ENCODE assay signal across 19 cellular contexts in genomic region chr10:71611709-71612422, GRCh38.
DNase-seq lines count a peak whose midpoint lies in the region; ATAC-seq, FAIRE-seq and TF ChIP-seq lines count a peak whose summit lies in the region.
"Had no signal": no experiment of that assay in that cellular context is flagged by ENCODE, and none has a peak within 500 bp of the region (broad histone marks: within the 10 kb centered on the region; RNA-seq: fewer than 3 reads in every experiment).

No MANE protein-coding gene starts in this region.

- no TSS peak for BruUV-seq in HepG2 (replicated peaks; lab: Mats Ljungman, UMichigan)

- no peak overlapping the region for H3K23ac ChIP-seq in H1 (ENCODE audit: insufficient read length)

- CTCF ChIA-PET in HepG2 (lab: Yijun Ruan, JAX; ENCODE audit: low intra/inter-chr PET ratio, low total read pairs), result no interaction called here
- CTCF ChIA-PET in H1 (lab: Charles Lee; ENCODE audit: partially characterized antibody), result interaction anchor here (0.6 to 9.2 kb wide), 28 partner anchors 14 to 310 kb away, joined by 3 to 169 read pairs (median 5); partner anchors contain the start of gene CDH23

- TF ChIP-seq POLR2A in HepG2 (IDR thresholded peaks at IDR 0.05; ENCODE audit: insufficient read depth in 1 of 2, low read depth in 2 of 2, low read length in 2 of 2) (no peak), right lobe of liver (IDR thresholded peaks at IDR 0.05) (no peak), H1 (IDR thresholded peaks at IDR 0.05; ENCODE audit: control extremely low read depth in 1 of 2, low read depth in 2 of 2, low read length in 2 of 2) (no peak)

- H3K9me3 ChIP-seq in HepG2 (ENCODE audit: low read length) (no peaks in the 10 kb centered on the region), right lobe of liver (no peaks in the 10 kb centered on the region), H1 (ENCODE audit: insufficient read depth in 2 of 2, low read depth in 1 of 2, low read length in 1 of 2) (no peaks in the 10 kb centered on the region)
- H3K9me3 ChIP-seq: A549, BE2C, Caco-2 had no signal

- POLR2A ChIA-PET in HepG2 (lab: Yijun Ruan, JAX), result no interaction called here
- POLR2A ChIA-PET in H1 (lab: Charles Lee; ENCODE audit: partially characterized antibody), result no interaction called here

- no peak overlapping the region for H3K4ac ChIP-seq in H1 (replicated peaks; ENCODE audit: insufficient read length, low read depth, low read length)

- no peak for TF ChIP-seq RAD21 in HepG2 (CRISPR knock-in tag; IDR thresholded peaks at IDR 0.05)
- TF ChIP-seq RAD21 in H1 (IDR thresholded peaks at IDR 0.05 in 1 of 2, conservative IDR thresholded peaks at IDR 0.05 in 1 of 2; ENCODE audit: low read depth in 2 of 2, low read length in 2 of 2), result no peak

- no peak for TF ChIP-seq EP300 in HepG2 (IDR thresholded peaks at IDR 0.05; ENCODE audit: low read depth in 2 of 2, low read length in 2 of 2)
- no peak for TF ChIP-seq EP300 in HepG2 (CRISPR knock-in tag; IDR thresholded peaks at IDR 0.05; ENCODE audit: borderline replicate concordance)
- no peak for TF ChIP-seq EP300 in H1 (IDR thresholded peaks at IDR 0.05; ENCODE audit: borderline replicate concordance in 1 of 2, low read depth in 2 of 2, low read length in 2 of 2)

- intact Hi-C loops in HepG2 (cut with micrococcal nuclease; ENCODE audit: unreplicated experiment) (no loop called here), right lobe of liver (cut with DNase I) (no loop called here)

- no peak for TF ChIP-seq CTCF in HepG2 (CRISPR knock-in tag; IDR thresholded peaks at IDR 0.05)
- no peak for TF ChIP-seq CTCF in right lobe of liver (IDR thresholded peaks at IDR 0.05)
- no peak for TF ChIP-seq CTCF in H1 (IDR thresholded peaks at IDR 0.05; ENCODE audit: control extremely low read depth in 1 of 3, insufficient read depth in 1 of 3, low read depth in 1 of 3, low read length in 3 of 3)

- in situ Hi-C loops in HepG2 (cut with HindIII; ENCODE audit: extremely low pct_ligation_motif_present, low pct_unique_long_range_greater_than_20kb), result loop anchor here (10.0 kb wide), 1 partner anchor 297 kb away; the partner anchor contains the start of gene SLC29A3

- H3K36me3 ChIP-seq in HepG2 (replicated peaks in 1 of 2; ENCODE audit: control insufficient read depth in 1 of 2, insufficient read depth in 2 of 2, low read length in 2 of 2), result no peaks in the 10 kb centered on the region
- H3K36me3 ChIP-seq in right lobe of liver, result no peaks in the 10 kb centered on the region
- no peaks in the 10 kb centered on the region for H3K36me3 ChIP-seq in H1 (ENCODE audit: control insufficient read depth in 2 of 4, insufficient read depth in 4 of 4, low read length in 3 of 4)
- H3K36me3 ChIP-seq: BE2C had no signal

- no peak overlapping the region for H2AFZ ChIP-seq in HepG2 (ENCODE audit: low read length)
- no peak overlapping the region for H2AFZ ChIP-seq in H1 (ENCODE audit: low read length)

- H2BK5ac ChIP-seq in H1 (ENCODE audit: low read depth, low read length), result no peak overlapping the region

- H2BK12ac ChIP-seq in H1 (ENCODE audit: low read depth, low read length), result peak overlapping the region; percentile 60

- 0 out of 2 replicates have a peak overlapping the region, but pooled peaks have one; percentile 40 for H2AK5ac ChIP-seq in H1 (ENCODE audit: low read depth, low read length)

- H3K4me1 ChIP-seq in HepG2 (ENCODE audit: insufficient read depth, low read length), result peaks cover 7% of the 10 kb centered on the region; the same call in 1 of the 2 replicates
- H3K4me1 ChIP-seq in right lobe of liver, result peaks cover 0 to 14% (median 8%) of the 10 kb centered on the region in 4 donors
- H3K4me1 ChIP-seq in H1 (replicated peaks in 1 of 4; ENCODE audit: control insufficient read depth in 3 of 4, insufficient read depth in 4 of 4, low read length in 3 of 4), result peaks cover 6 to 20% (median 16%) of the 10 kb centered on the region in 4 experiments
- H3K4me1 ChIP-seq: BE2C had no signal

- H3K14ac ChIP-seq in H1 (ENCODE audit: insufficient read length), result no peak overlapping the region

- no peak overlapping the region for H2BK15ac ChIP-seq in H1 (ENCODE audit: low read length)

- no peaks in the 10 kb centered on the region for H3K79me2 ChIP-seq in HepG2 (ENCODE audit: insufficient read depth, low read length)
- no peaks in the 10 kb centered on the region for H3K79me2 ChIP-seq in H1 (ENCODE audit: control insufficient read depth in 1 of 2, insufficient read depth in 2 of 2, low read length in 2 of 2)

- H3K4me3 ChIP-seq in HepG2 (replicated peaks in 1 of 3; ENCODE audit: insufficient read depth in 1 of 3, low read depth in 2 of 3, low read length in 3 of 3) (no peak overlapping the region), right lobe of liver (no peak overlapping the region), H1 (ENCODE audit: extremely low read depth in 1 of 4, insufficient read depth in 2 of 4, low read depth in 3 of 4, low read length in 4 of 4) (no peak overlapping the region)
- H3K4me3 ChIP-seq: A549, GM12878 had no signal

- H3K4me2 ChIP-seq in HepG2 (ENCODE audit: low read depth, low read length) (no peak overlapping the region), H1 (ENCODE audit: insufficient read depth in 1 of 2, low read depth in 2 of 2, low read length in 2 of 2) (no peak overlapping the region)
- H3K4me2 ChIP-seq: A549 had no signal

- no peak for DNase-seq in HepG2 (ENCODE audit: low spot score)
- DNase-seq in right lobe of liver, result no peak
- no peak for DNase-seq in H1 (ENCODE audit: low read depth in 1 of 2, low spot score in 2 of 2)
- DNase-seq in urothelium cell line (ENCODE audit: low spot score), result no peak
- no peak for DNase-seq in activated T-cell treated with anti-CD3 and anti-CD28 coated beads, Interleukin-2, amount 50 U/mL, for 48 hours
- DNase-seq in amygdala (lab: John Stamatoyannopoulos, UW), result no peak
- DNase-seq: BE2C; Caco-2; CD8-positive, alpha-beta memory T cell; DMS79; GOT3; HCEC 1CT; KBM-7 had no signal

- no peak overlapping the region for H4K8ac ChIP-seq in H1 (ENCODE audit: extremely low read depth, insufficient read depth, low read length)

- H4K20me1 ChIP-seq in HepG2 (ENCODE audit: insufficient read depth, low read length) (no peaks in the 10 kb centered on the region), H1 (replicated peaks in 1 of 2; ENCODE audit: control insufficient read depth in 1 of 2, insufficient read depth in 2 of 2, low read length in 2 of 2) (no peaks in the 10 kb centered on the region)

- H4K5ac ChIP-seq in H1 (ENCODE audit: insufficient read length, low read depth, low read length), result no peak overlapping the region

- H4K91ac ChIP-seq in H1 (replicated peaks; ENCODE audit: insufficient read length, low read length), result no peak overlapping the region

- no peak for FAIRE-seq in HepG2 (lab: Jason Lieb, UNC)
- no peak for FAIRE-seq in H1 (lab: Jason Lieb, UNC)
- FAIRE-seq in urothelium cell line (lab: Jason Lieb, UNC), result peak; percentile 17
- FAIRE-seq: A549, GM12878 had no signal

- H3K79me1 ChIP-seq in H1 (ENCODE audit: low read depth, low read length), result no peaks in the 10 kb centered on the region

- H3K27ac ChIP-seq in HepG2 (ENCODE audit: extremely low read length, insufficient read depth, low read length) (no peak overlapping the region), right lobe of liver (no peak overlapping the region), angular gyrus (ENCODE audit: low read depth, low read length) (peak overlapping the region; percentile 5), H1 (ENCODE audit: low read depth, low read length) (no peak overlapping the region)
- H3K27ac ChIP-seq: A549, C4-2B, HL-60 had no signal

- 20% methylated on average over 12 of the region's 12 CpGs for WGBS in HepG2 (ENCODE audit: low lambda C conversion rate)
- WGBS in right lobe of liver (ENCODE audit: insufficient coverage, low coverage, low lambda C conversion rate, missing lambda C conversion rate), result 84% methylated on average over 12 of the region's 12 CpGs
- WGBS in H1 (ENCODE audit: extremely low coverage in 1 of 2, insufficient coverage in 1 of 2, insufficient read length in 1 of 2, insufficient replicate concordance in 2 of 2, low coverage in 1 of 2, low lambda C conversion rate in 2 of 2, missing lambda C conversion rate in 1 of 2), 2 experiments, result 88% methylated on average over 12 of the region's 12 CpGs; no CpG with 5 or more reads in 1 of the 2 experiments

- H2BK120ac ChIP-seq in H1 (replicated peaks; ENCODE audit: low read depth, low read length), result no peak overlapping the region

- no peak overlapping the region for H3K18ac ChIP-seq in H1 (ENCODE audit: extremely low read depth, low read length)

- no peak for ATAC-seq in HepG2
- no peak for ATAC-seq in right lobe of liver
- no peak for ATAC-seq in HG02884 (IDR thresholded peaks at IDR 0.05; ENCODE audit: unreplicated experiment)
- ATAC-seq: A549, GM12878 had no signal

- peaks cover 2% of the 10 kb centered on the region; the same call in 1 of the 2 replicates for H3K23me2 ChIP-seq in H1 (ENCODE audit: low read depth, low read length)

- no peak overlapping the region for H3K56ac ChIP-seq in H1 (replicated peaks; ENCODE audit: insufficient read length, low read depth, low read length)

- H3K27me3 ChIP-seq in HepG2 (ENCODE audit: control insufficient read depth in 1 of 2, insufficient read depth in 2 of 2, low read length in 2 of 2) (peaks cover 1 to 7% of the 10 kb centered on the region in 2 experiments; a peak in 3 of 5 replicates), right lobe of liver (no peaks in the 10 kb centered on the region), H1 (replicated peaks in 1 of 4; ENCODE audit: control insufficient read depth in 3 of 4, extremely low read depth in 1 of 4, insufficient read depth in 3 of 4, low read length in 3 of 4) (no peaks in the 10 kb centered on the region)
- H3K27me3 ChIP-seq: BE2C had no signal

- H2BK20ac ChIP-seq in H1 (ENCODE audit: low read length), result no peak overlapping the region

- H3K9ac ChIP-seq in HepG2 (ENCODE audit: insufficient read depth, low read depth, low read length) (no peak overlapping the region), H1 (replicated peaks in 1 of 4; ENCODE audit: extremely low read depth in 1 of 4, low read depth in 3 of 4, low read length in 3 of 4) (no peak overlapping the region)

TF ChIP-seq in HepG2, 621 proteins besides CTCF, POLR2A, EP300 and RAD21 (continues in another document):
- no peak for TF ChIP-seq ELF4 (CRISPR knock-in tag; IDR thresholded peaks at IDR 0.05; ENCODE audit: borderline replicate concordance)
- TF ChIP-seq MAFK (conservative IDR thresholded peaks at IDR 0.05 in 1 of 2, IDR thresholded peaks at IDR 0.05 in 1 of 2; ENCODE audit: low read length in 2 of 2), result no peak
- TF ChIP-seq RFX1 (IDR thresholded peaks at IDR 0.05), result peak; percentile 23; the same call in 1 of the 2 replicates
- TF ChIP-seq ZNF556 (CRISPR knock-in tag; IDR thresholded peaks at IDR 0.05; ENCODE audit: borderline replicate concordance), result no peak
- TF ChIP-seq MAFG (CRISPR knock-in tag; IDR thresholded peaks at IDR 0.05), result no peak

TF ChIP-seq in H1, 55 proteins besides CTCF, POLR2A, EP300 and RAD21 (continues in another document):
- TF ChIP-seq RFX5 (IDR thresholded peaks at IDR 0.05; ENCODE audit: borderline replicate concordance, low read depth, low read length) (no peak), SIRT6 (IDR thresholded peaks at IDR 0.05; ENCODE audit: low read length) (no peak), KDM5A (IDR thresholded peaks at IDR 0.05; ENCODE audit: low read length) (no peak), YY1 (IDR thresholded peaks at IDR 0.05; ENCODE audit: low read depth, low read length) (no peak), TEAD4 (IDR thresholded peaks at IDR 0.05; ENCODE audit: low read depth, low read length) (no peak), TBP (IDR thresholded peaks at IDR 0.05; ENCODE audit: low read depth, low read length) (no peak)
